In genomic region chr10:86684305-86684704, GRCh38 we compare ENCODE assay signal across 9 cellular contexts. TPM values are rescaled to one million over a fixed set of nuclear protein-coding genes. Genes with fewer than 3 reads are reported as not detected.
DNase-seq lines count a peak whose midpoint lies in the region; ATAC-seq and TF ChIP-seq lines count a peak whose summit lies in the region.
"Had no signal": no experiment of that assay in that cellular context is flagged by ENCODE, and none has a peak within 500 bp of the region (broad histone marks: within the 10 kb centered on the region; RNA-seq: fewer than 3 reads in every experiment).

No MANE protein-coding gene starts in this region.

- H3K4ac ChIP-seq in mesenchymal stem cell (ENCODE audit: low read depth in 1 of 2, low read length in 2 of 2), result no peak overlapping the region

- no peaks in the 10 kb centered on the region for H3K9me3 ChIP-seq in mesenchymal stem cell (ENCODE audit: control insufficient read depth, low read length)

- no peak overlapping the region for H3K4me2 ChIP-seq in mesenchymal stem cell (ENCODE audit: low read length, poor library complexity, severe bottlenecking)

- WGBS in mesenchymal stem cell, result 29% methylated on average over 5 of the region's 5 CpGs

- no peak overlapping the region for H2BK120ac ChIP-seq in mesenchymal stem cell (ENCODE audit: low read depth, low read length)

- no peak overlapping the region for H3K23ac ChIP-seq in mesenchymal stem cell (ENCODE audit: low read length in 2 of 2)

- no peaks in the 10 kb centered on the region for H3K36me3 ChIP-seq in mesenchymal stem cell (ENCODE audit: control insufficient read depth in 1 of 2, insufficient read depth in 2 of 2, low read depth in 1 of 2, low read length in 2 of 2)

- no peak overlapping the region for H3K4me3 ChIP-seq in AG10803 (ENCODE audit: low read length)
- H3K4me3 ChIP-seq in mesenchymal stem cell (ENCODE audit: insufficient read depth in 1 of 2, low read depth in 1 of 2, low read length in 2 of 2), result no peak overlapping the region

- no peak overlapping the region for H3K18ac ChIP-seq in mesenchymal stem cell (ENCODE audit: low read depth in 1 of 2, low read length in 2 of 2)

- H2BK15ac ChIP-seq in mesenchymal stem cell (ENCODE audit: low read depth, poor library complexity, severe bottlenecking), result peak overlapping the region; percentile 2

- H3K4me1 ChIP-seq in mesenchymal stem cell (ENCODE audit: control insufficient read depth, insufficient read depth, low read depth, low read length), result peaks cover 20% of the 10 kb centered on the region

- no peak overlapping the region for H2BK5ac ChIP-seq in mesenchymal stem cell (ENCODE audit: low read depth, low read length, poor library complexity, severe bottlenecking)

- H3K79me1 ChIP-seq in mesenchymal stem cell (replicated peaks; ENCODE audit: low read length, poor library complexity, severe bottlenecking), result no peaks in the 10 kb centered on the region

- peaks cover 41 to 45% of the 10 kb centered on the region in 2 experiments for H3K27me3 ChIP-seq in mesenchymal stem cell (ENCODE audit: control insufficient read depth in 1 of 2, insufficient read depth in 1 of 2, low read length in 2 of 2)

- in situ Hi-C loops in KBM-7 (cut with MboI; ENCODE audit: low pct_unique_long_range_greater_than_20kb, low sequenced_read_pairs), result no loop called here

- no peak overlapping the region for H2BK12ac ChIP-seq in mesenchymal stem cell (ENCODE audit: low read length in 2 of 2)

- DNase-seq in AG10803 (ENCODE audit: low read depth) (no peak), KBM-7 (peak; percentile 28), mesenchymal stem cell (peak; percentile 39), NCI-H2029 (lab: John Stamatoyannopoulos, UW) (no peak), T-helper 9 cell (no peak)
- DNase-seq in effector CD4-positive, alpha-beta T cell, result no peak
- DNase-seq: kidney glomerular epithelial cell had no signal

- H3K9ac ChIP-seq in mesenchymal stem cell (ENCODE audit: low read length), result no peak overlapping the region

- H3K27ac ChIP-seq in cingulate gyrus (ENCODE audit: low read depth, low read length) (peak overlapping the region; percentile 52), mesenchymal stem cell (ENCODE audit: low read length, poor library complexity, severe bottlenecking) (no peak overlapping the region)

- no peak overlapping the region for H3K14ac ChIP-seq in mesenchymal stem cell (ENCODE audit: low read length in 2 of 2)

- no peak for ATAC-seq in GM18909 (IDR thresholded peaks at IDR 0.05; ENCODE audit: poor library complexity, unreplicated experiment)

- no peak overlapping the region for H2AK5ac ChIP-seq in mesenchymal stem cell (ENCODE audit: low read length, severe bottlenecking)

- peak overlapping the region; percentile 29 for H4K8ac ChIP-seq in mesenchymal stem cell (ENCODE audit: low read length)

- H2AFZ ChIP-seq in mesenchymal stem cell (ENCODE audit: low read depth, low read length), result no peak overlapping the region

- peak; percentile 34 for TF ChIP-seq CTCF in AG10803 (conservative IDR thresholded peaks at IDR 0.05; ENCODE audit: low read length)

- H4K91ac ChIP-seq in mesenchymal stem cell (ENCODE audit: low read length), result no peak overlapping the region

RNA-seq across cellular contexts. Expression of gene LDB3, which starts 16.0 kb away (rescaled TPM):
- 0.03 TPM for polyA plus RNA-seq in mesenchymal stem cell (2013, experiment 1 of 2)
- polyA plus RNA-seq in mesenchymal stem cell (2013, experiment 2 of 2), result 0.03 TPM

RNA-seq across cellular contexts. Expression of gene OPN4, which starts 30.0 kb away (rescaled TPM):
- not detected for polyA plus RNA-seq in mesenchymal stem cell (2013, experiment 1 of 2)
- polyA plus RNA-seq in mesenchymal stem cell (2013, experiment 2 of 2), result not detected

Comparison
In these comparisons a context has a peak if more than half of its experiments do, and no peak if none do; other contexts are left out.
1. DNase-seq: peak in KBM-7 (single experiment) and mesenchymal stem cell (single experiment); none in AG10803 (single experiment), NCI-H2029 (single experiment), effector CD4-positive, alpha-beta T cell (single experiment) and T-helper 9 cell (single experiment).